ENCODE assay signal across 8 cellular contexts in the genomic region with DNA sequence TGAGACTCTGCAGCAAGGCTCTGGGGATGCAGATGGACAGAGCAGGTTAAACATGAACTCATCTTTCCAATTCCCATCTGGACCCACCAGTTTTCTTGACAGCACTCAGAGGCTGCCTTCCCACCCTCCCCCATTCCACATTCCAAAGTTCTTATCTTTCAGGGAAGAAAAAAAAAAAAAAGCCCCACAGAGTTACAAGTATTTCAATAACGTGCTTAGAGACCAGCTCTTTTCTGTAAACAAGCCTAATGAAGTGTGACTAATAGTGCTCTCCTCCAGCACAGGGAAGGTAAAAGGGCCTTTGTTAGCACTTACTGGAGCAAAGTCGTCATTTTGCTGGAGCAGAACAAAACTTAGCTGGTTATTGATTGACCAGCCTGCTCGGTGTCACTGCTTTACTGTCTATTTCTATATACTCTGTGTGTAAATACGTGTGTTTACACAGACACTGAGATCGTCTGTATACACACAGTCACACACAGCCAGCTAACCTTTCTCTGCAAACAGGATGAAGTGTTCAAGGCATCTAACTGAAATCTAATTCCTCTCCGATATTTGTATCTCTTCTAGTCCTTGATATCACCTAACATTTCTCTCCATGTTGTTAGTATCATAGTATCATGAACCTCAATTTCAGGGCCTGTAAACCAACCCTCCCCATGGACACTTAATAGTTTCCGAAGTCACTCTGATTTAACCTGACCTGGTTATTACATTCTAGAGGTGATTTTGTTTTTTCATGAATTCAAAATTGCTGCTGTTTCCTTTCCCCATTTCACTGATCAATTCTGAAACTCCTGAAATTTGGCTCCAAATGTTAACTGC.
DNase-seq lines count a peak whose midpoint lies in the region; ATAC-seq and TF ChIP-seq lines count a peak whose summit lies in the region.

No MANE protein-coding gene starts in this region.

- H3K9ac ChIP-seq in OCI-LY1 (ENCODE audit: low read length): peak overlapping the region; percentile 18

- no peaks in the 10 kb centered on the region for H3K27me3 Mint-ChIP-seq in nephron (ENCODE audit: low read depth)

- ATAC-seq in HG03060 (IDR thresholded peaks at IDR 0.05; ENCODE audit: low read depth, unreplicated experiment): peak; percentile 46

- peaks cover 79% of the 10 kb centered on the region for H3K79me2 ChIP-seq in OCI-LY1 (ENCODE audit: insufficient read depth, low read length)

- H3K4me2 ChIP-seq in OCI-LY1 (ENCODE audit: low read length): peak overlapping the region; percentile 29

- H3K36me3 Mint-ChIP-seq in nephron (ENCODE audit: low read depth): peaks cover 4% of the 10 kb centered on the region

- TF ChIP-seq CTCF in OCI-LY1 (IDR thresholded peaks at IDR 0.05; ENCODE audit: low read length): no peak
- no peak for TF ChIP-seq CTCF in epithelial cell of proximal tubule (conservative IDR thresholded peaks at IDR 0.05; ENCODE audit: low read depth, low read length)
- no peak for TF ChIP-seq CTCF in nephron (IDR thresholded peaks at IDR 0.05; ENCODE audit: unreplicated experiment in 3 of 3)

- no peaks in the 10 kb centered on the region for H3K9me2 ChIP-seq in OCI-LY1 (ENCODE audit: low read depth, low read length)

- H3K36me3 ChIP-seq in OCI-LY1 (ENCODE audit: insufficient read depth, low read length): no peaks in the 10 kb centered on the region; the same call in 1 of the 2 replicates

- H4K20me1 ChIP-seq in OCI-LY1 (ENCODE audit: insufficient read depth, low read length): no peaks in the 10 kb centered on the region

- H3K4me3 Mint-ChIP-seq in nephron: peak overlapping the region; percentile 19 to 43 (median 25)

- DNase-seq in A172 (ENCODE audit: low spot score) (peak; percentile 87), epithelial cell of proximal tubule (ENCODE audit: low read depth) (peak; percentile 100), UCSD-AML1 (lab: John Stamatoyannopoulos, UW; ENCODE audit: unreplicated experiment) (no peak), D341Med (ENCODE audit: low spot score) (no peak), mesenteric fat pad (ENCODE audit: low spot score) (no peak)

- no peaks in the 10 kb centered on the region for H3K9me3 ChIP-seq in OCI-LY1 (ENCODE audit: low read length)

- H3K9me3 Mint-ChIP-seq in nephron: no peaks in the 10 kb centered on the region

- H3K4me1 ChIP-seq in OCI-LY1 (ENCODE audit: insufficient read depth, low read length, severe bottlenecking): peaks cover 100% of the 10 kb centered on the region

- H3K4me1 Mint-ChIP-seq in nephron: peaks cover 78% of the 10 kb centered on the region

- H2AFZ ChIP-seq in OCI-LY1 (ENCODE audit: low read length): no peak overlapping the region

- peak overlapping the region; percentile 4 for H3K4me3 ChIP-seq in OCI-LY1 (ENCODE audit: low read depth, low read length, poor library complexity, severe bottlenecking)
- peak overlapping the region; percentile 35 for H3K4me3 ChIP-seq in epithelial cell of proximal tubule (ENCODE audit: low read depth, low read length)

- H3K27ac Mint-ChIP-seq in nephron: peak overlapping the region; percentile 77 to 87 (median 86)

- H3K27ac ChIP-seq in OCI-LY1 (ENCODE audit: low read depth, low read length, poor library complexity, severe bottlenecking): peak overlapping the region; percentile 89

- no peaks in the 10 kb centered on the region for H3F3A ChIP-seq in OCI-LY1 (ENCODE audit: insufficient read depth, low read length)

- H3K27me3 ChIP-seq in OCI-LY1 (ENCODE audit: insufficient read depth, low read length): no peaks in the 10 kb centered on the region

Comparison
In these comparisons a context has a peak if more than half of its experiments do, and no peak if none do; other contexts are left out.
1. DNase-seq: peak in A172 (single experiment) and epithelial cell of proximal tubule (single experiment); none in UCSD-AML1 (single experiment), D341Med (single experiment) and mesenteric fat pad (single experiment).